ENCODE assay signal across 14 cellular contexts in the genomic region with DNA sequence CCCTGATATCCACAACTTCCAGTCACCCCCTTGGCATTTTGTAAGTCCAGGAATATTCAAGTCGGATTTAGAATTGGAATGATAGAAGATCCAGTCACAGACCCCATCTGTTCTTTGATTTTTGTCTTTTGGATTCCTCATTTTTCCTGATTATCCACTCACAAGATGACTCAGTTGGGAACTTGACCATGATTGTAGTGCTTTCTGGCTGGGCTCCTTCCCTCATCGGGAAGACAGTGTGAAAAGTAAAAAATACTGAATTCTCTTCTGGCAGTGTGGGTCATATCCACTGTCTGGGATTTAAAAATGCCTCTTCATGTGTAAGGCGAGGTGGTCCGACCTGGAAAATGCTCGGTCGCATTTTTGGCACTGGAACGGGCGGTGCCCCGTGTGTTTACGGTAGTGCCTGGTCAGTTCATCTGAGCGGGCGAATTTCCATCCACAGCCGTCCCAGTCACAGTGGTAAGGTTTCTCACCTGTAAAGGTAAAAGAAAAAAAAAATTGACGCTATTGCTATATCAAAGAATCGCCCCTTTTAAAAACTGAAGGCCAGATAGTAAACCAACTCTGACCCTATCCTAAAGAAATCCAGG. TPM values are rescaled to one million over a fixed set of nuclear protein-coding genes. Genes with fewer than 3 reads are reported as not detected.
A peak's percentile ranks its signal among the peaks of the same experiment; 100 is the strongest.
DNase-seq lines count a peak whose midpoint lies in the region; ATAC-seq and TF ChIP-seq lines count a peak whose summit lies in the region.
"Had no signal": no experiment of that assay in that cellular context is flagged by ENCODE, and none has a peak within 500 bp of the region (broad histone marks: within the 10 kb centered on the region; RNA-seq: fewer than 3 reads in every experiment).

No MANE protein-coding gene starts in this region.

- intact Hi-C loops in breast epithelium (cut with DNase I; ENCODE audit: low total_unique reads) (no loop called here), gastrocnemius medialis (cut with DNase I; ENCODE audit: low total_unique reads) (loop anchor here (2.0 to 5.0 kb wide), 4 partner anchors 567 to 1082 kb away; no protein-coding TSS in a partner anchor)

- peaks cover 46% of the 10 kb centered on the region for H3K79me2 ChIP-seq in hepatocyte
- no peaks in the 10 kb centered on the region for H3K79me2 ChIP-seq in neural progenitor cell (ENCODE audit: low read depth)

- H2AFZ ChIP-seq in hepatocyte (no peak overlapping the region), neural progenitor cell (replicated peaks) (no peak overlapping the region)

- TF ChIP-seq CTCF in AG10803 (conservative IDR thresholded peaks at IDR 0.05; ENCODE audit: low read length) (no peak), breast epithelium (IDR thresholded peaks at IDR 0.05) (no peak), hepatocyte (IDR thresholded peaks at IDR 0.05; ENCODE audit: poor library complexity) (no peak), gastrocnemius medialis (IDR thresholded peaks at IDR 0.05 in 4 of 5, conservative IDR thresholded peaks at IDR 0.05 in 1 of 5) (no peak), neural progenitor cell (IDR thresholded peaks at IDR 0.05) (no peak)

- no peaks in the 10 kb centered on the region for H3K9me3 Mint-ChIP-seq in neural progenitor cell
- H3K9me3 Mint-ChIP-seq: activated naive CD4-positive, alpha-beta T cell treated with anti-CD3 and anti-CD28 coated beads, Interleukin-2, amount 10 ng/mL, durations not matched to agents 7 days and 5 days; central memory CD8-positive, alpha-beta T cell; nephron progenitor cell; WTC11 had no signal

- no peaks in the 10 kb centered on the region for H3K9me3 ChIP-seq in breast epithelium
- H3K9me3 ChIP-seq in hepatocyte (ENCODE audit: low read depth): no peaks in the 10 kb centered on the region
- no peaks in the 10 kb centered on the region for H3K9me3 ChIP-seq in gastrocnemius medialis
- no peaks in the 10 kb centered on the region for H3K9me3 ChIP-seq in neural progenitor cell (ENCODE audit: low read depth)

- no peak overlapping the region for H3K27ac Mint-ChIP-seq in neural progenitor cell
- H3K27ac Mint-ChIP-seq: activated naive CD4-positive, alpha-beta T cell treated with anti-CD3 and anti-CD28 coated beads, Interleukin-2, amount 10 ng/mL, durations not matched to agents 7 days and 5 days; immature natural killer cell; nephron progenitor cell; WTC11 had no signal

- H3K27me3 ChIP-seq in breast epithelium (no peaks in the 10 kb centered on the region), hepatocyte (no peaks in the 10 kb centered on the region), gastrocnemius medialis (no peaks in the 10 kb centered on the region), neural progenitor cell (peaks cover 48% of the 10 kb centered on the region)

- no peaks in the 10 kb centered on the region for H3K9me2 ChIP-seq in hepatocyte (replicated peaks; ENCODE audit: insufficient read depth)

- WGBS in hepatocyte (ENCODE audit: low lambda C conversion rate, missing lambda C conversion rate): 92% methylated on average over 15 of the region's 15 CpGs

- H3K27ac ChIP-seq in breast epithelium (peak overlapping the region; percentile 15 to 41), hepatocyte (no peak overlapping the region), gastrocnemius medialis (peak overlapping the region; percentile 82 to 90 (median 90)), neural progenitor cell (no peak overlapping the region)

- TF ChIP-seq POLR2A in breast epithelium (IDR thresholded peaks at IDR 0.05) (no peak), gastrocnemius medialis (IDR thresholded peaks at IDR 0.05) (no peak)

- H3K36me3 ChIP-seq in breast epithelium (no peaks in the 10 kb centered on the region), hepatocyte (replicated peaks; ENCODE audit: insufficient read depth, low read depth) (no peaks in the 10 kb centered on the region), gastrocnemius medialis (peaks cover 0 to 25% of the 10 kb centered on the region in 2 donors), neural progenitor cell (no peaks in the 10 kb centered on the region)

- H3K4me1 ChIP-seq in breast epithelium (no peaks in the 10 kb centered on the region), hepatocyte (ENCODE audit: insufficient read depth) (peaks cover 8% of the 10 kb centered on the region), gastrocnemius medialis (peaks cover 6 to 7% of the 10 kb centered on the region in 2 donors), neural progenitor cell (peaks cover 5% of the 10 kb centered on the region)

- H3K4me3 ChIP-seq in AG10803 (ENCODE audit: low read length) (peak overlapping the region; percentile 97), breast epithelium (peak overlapping the region; percentile 4 to 82 (median 40)), hepatocyte (peak overlapping the region; percentile 91), gastrocnemius medialis (peak overlapping the region; percentile 17 to 90 (median 82)), neural progenitor cell (no peak overlapping the region)

- in situ Hi-C loops in gastrocnemius medialis (cut with MboI; ENCODE audit: low sequenced_read_pairs in 4 of 4): loop anchor here (25.0 kb wide), 2 partner anchors 152 to 252 kb away; no protein-coding TSS in a partner anchor

- peaks cover 31% of the 10 kb centered on the region for H3K27me3 Mint-ChIP-seq in neural progenitor cell (ENCODE audit: insufficient read depth, low read depth)

- no peaks in the 10 kb centered on the region for H3K36me3 Mint-ChIP-seq in neural progenitor cell
- H3K36me3 Mint-ChIP-seq: immature natural killer cell had no signal

- H3K4me3 Mint-ChIP-seq in neural progenitor cell: no peak overlapping the region
- H3K4me3 Mint-ChIP-seq: activated naive CD4-positive, alpha-beta T cell treated with anti-CD3 and anti-CD28 coated beads, Interleukin-2, amount 10 ng/mL, durations not matched to agents 7 days and 5 days; central memory CD8-positive, alpha-beta T cell; nephron progenitor cell had no signal

- DNase-seq in AG10803 (ENCODE audit: low read depth) (no peak), breast epithelium (ENCODE audit: low spot score in 2 of 2) (no peak), hepatocyte (ENCODE audit: low spot score) (no peak), gastrocnemius medialis (no peak), SW480 (ENCODE audit: low spot score) (no peak), neural progenitor cell (ENCODE audit: low spot score) (no peak)
- DNase-seq in stimulated activated naive CD8-positive, alpha-beta T cell treated with anti-CD3 and anti-CD28 coated beads, Interleukin-15, Interleukin-2, amounts not matched to agents 100 U/mL and 50 U/mL, for 24 hours: no peak
- no peak for DNase-seq in activated naive CD4-positive, alpha-beta T cell (lab: John Stamatoyannopoulos, UW)
- DNase-seq: activated naive CD4-positive, alpha-beta T cell treated with anti-CD3 and anti-CD28 coated beads, Interleukin-2, amount 10 ng/mL, durations not matched to agents 7 days and 5 days; immature natural killer cell; NCI-H2081 treated with DMSO at 0.1 percent for 48 hours; nephron progenitor cell had no signal

- H3K9ac ChIP-seq in neural progenitor cell: no peak overlapping the region

- H3K4me2 ChIP-seq in hepatocyte: peak overlapping the region; percentile 78
- no peak overlapping the region for H3K4me2 ChIP-seq in neural progenitor cell

- H4K20me1 ChIP-seq in hepatocyte (ENCODE audit: insufficient read depth, poor library complexity, severe bottlenecking) (peaks cover 25% of the 10 kb centered on the region), neural progenitor cell (ENCODE audit: low read depth) (peaks cover 7% of the 10 kb centered on the region)

- peaks cover 3% of the 10 kb centered on the region for H3K4me1 Mint-ChIP-seq in neural progenitor cell

- ATAC-seq in gastrocnemius medialis: no peak
- no peak for ATAC-seq in stimulated activated naive CD8-positive, alpha-beta T cell treated with anti-CD3 and anti-CD28 coated beads, Interleukin-15, Interleukin-2, amounts not matched to agents 100 U/mL and 50 U/mL, for 24 hours
- ATAC-seq: WTC11 had no signal

- H3F3A ChIP-seq in neural progenitor cell (ENCODE audit: low read depth): peaks cover 8% of the 10 kb centered on the region

RNA-seq across cellular contexts. Expression of gene KLF4, which starts 4.0 kb away (rescaled TPM):
- total RNA-seq in breast epithelium: 100 to 1,000 TPM in 1 of 3 donors, 10 to 100 TPM in 2; 52.7 to 165 (median 53.4) TPM
- 59.8 and 66.8 TPM in 2 replicates for total RNA-seq in hepatocyte
- 35.0 and 41.8 TPM in 2 replicates for polyA plus RNA-seq in hepatocyte
- total RNA-seq in gastrocnemius medialis: 10 to 100 TPM; 15.7 to 62.6 (median 32.4) TPM
- 0.51 and 2.1 TPM in 2 replicates for total RNA-seq in neural progenitor cell (ENCODE audit: low replicate concordance)

Comparison
In these comparisons a context has a peak if more than half of its experiments do, and no peak if none do; other contexts are left out.
1. H3K27ac ChIP-seq: peak in breast epithelium (2 of 2) and gastrocnemius medialis (4 of 4); none in hepatocyte (single experiment) and neural progenitor cell (single experiment).